Comparison of ENCODE assay signal across 17 cellular contexts in genomic region chr2:239216251-239216613, GRCh38.
DNase-seq lines count a peak whose midpoint lies in the region; ATAC-seq and TF ChIP-seq lines count a peak whose summit lies in the region.
"Had no signal": no experiment of that assay in that cellular context is flagged by ENCODE, and none has a peak within 500 bp of the region (broad histone marks: within the 10 kb centered on the region; RNA-seq: fewer than 3 reads in every experiment).

No MANE protein-coding gene starts in this region.

- H3K27me3 Mint-ChIP-seq in activated T-helper 1 cell treated with anti-CD3 and anti-CD28 coated beads, Interleukin-12 subunit alpha, Interleukin-12 subunit beta, Interleukin-2, Interleukin-4 antibody, amounts not matched to agents 30 ng/mL and 10 ng/mL and 1 ng/mL, durations not matched to agents 14 hours and 24 hours and 36 hours (ENCODE audit: insufficient read depth) = no peaks in the 10 kb centered on the region
- no peaks in the 10 kb centered on the region for H3K27me3 Mint-ChIP-seq in immature natural killer cell (ENCODE audit: low read depth in 3 of 3)

- no peaks in the 10 kb centered on the region for H3K36me3 ChIP-seq in left ventricle myocardium inferior
- H3K36me3 ChIP-seq in stomach smooth muscle (ENCODE audit: control insufficient read depth in 2 of 2, insufficient read depth in 2 of 2, low read length in 2 of 2) = no peaks in the 10 kb centered on the region
- H3K36me3 ChIP-seq: ovary, thoracic aorta had no signal

- H3K4me3 ChIP-seq in left ventricle myocardium inferior (no peak overlapping the region), stomach smooth muscle (ENCODE audit: low read length in 2 of 2) (no peak overlapping the region)
- H3K4me3 ChIP-seq: ovary, thoracic aorta had no signal

- intact Hi-C loops in Right ventricle myocardium superior (cut with DNase I) = no loop called here
- intact Hi-C loops in left ventricle myocardium inferior (cut with micrococcal nuclease) = no loop called here
- intact Hi-C loops in activated T-helper 1 cell treated with anti-CD3 and anti-CD28 coated beads, Interleukin-12 subunit alpha, Interleukin-12 subunit beta, Interleukin-2, Interleukin-4 antibody, amounts not matched to agents 30 ng/mL and 10 ng/mL and 1 ng/mL, durations not matched to agents 14 hours and 24 hours and 36 hours (cut with micrococcal nuclease) = loop anchor here (1.0 to 5.0 kb wide), 10 partner anchors 11 to 185 kb away; partner anchors contain the start of gene HDAC4

- H3K4me1 Mint-ChIP-seq in activated T-helper 1 cell treated with anti-CD3 and anti-CD28 coated beads, Interleukin-12 subunit alpha, Interleukin-12 subunit beta, Interleukin-2, Interleukin-4 antibody, amounts not matched to agents 30 ng/mL and 10 ng/mL and 1 ng/mL, durations not matched to agents 14 hours and 24 hours and 36 hours (ENCODE audit: low read depth) = peaks cover 53% of the 10 kb centered on the region
- peaks cover 73 to 76% of the 10 kb centered on the region in 2 donors for H3K4me1 Mint-ChIP-seq in immature natural killer cell

- peaks cover 22% of the 10 kb centered on the region for H3K36me3 Mint-ChIP-seq in activated T-helper 1 cell treated with anti-CD3 and anti-CD28 coated beads, Interleukin-12 subunit alpha, Interleukin-12 subunit beta, Interleukin-2, Interleukin-4 antibody, amounts not matched to agents 30 ng/mL and 10 ng/mL and 1 ng/mL, durations not matched to agents 14 hours and 24 hours and 36 hours (ENCODE audit: low read depth)
- H3K36me3 Mint-ChIP-seq in immature natural killer cell = peaks cover 0 to 8% (median 0%) of the 10 kb centered on the region in 3 donors

- no peak overlapping the region for H3K9ac ChIP-seq in stomach smooth muscle (ENCODE audit: low read length in 2 of 2)

- no peaks in the 10 kb centered on the region for H3K9me3 ChIP-seq in left ventricle myocardium inferior (replicated peaks)
- H3K9me3 ChIP-seq in stomach smooth muscle (ENCODE audit: control insufficient read depth in 2 of 2, low read length in 2 of 2) = no peaks in the 10 kb centered on the region
- H3K9me3 ChIP-seq: ovary, thoracic aorta had no signal

- H3K9me3 Mint-ChIP-seq in activated T-helper 1 cell treated with anti-CD3 and anti-CD28 coated beads, Interleukin-12 subunit alpha, Interleukin-12 subunit beta, Interleukin-2, Interleukin-4 antibody, amounts not matched to agents 30 ng/mL and 10 ng/mL and 1 ng/mL, durations not matched to agents 14 hours and 24 hours and 36 hours = no peaks in the 10 kb centered on the region
- no peaks in the 10 kb centered on the region for H3K9me3 Mint-ChIP-seq in immature natural killer cell
- H3K9me3 Mint-ChIP-seq: activated B cell treated with CpG ODN at 0.5 μM for 24 hours, endodermal cell, HFFc6 had no signal

- no peak for ATAC-seq in Right ventricle myocardium superior (ENCODE audit: poor library complexity)

- H3K4me1 ChIP-seq in left ventricle myocardium inferior (peaks cover 66% of the 10 kb centered on the region), stomach smooth muscle (ENCODE audit: control insufficient read depth, insufficient read depth, low read length) (peaks cover 53% of the 10 kb centered on the region)

- DNase-seq in Right ventricle myocardium superior (peak; percentile 20), left ventricle myocardium inferior (no peak), immature natural killer cell (no peak), DMS53 (lab: John Stamatoyannopoulos, UW) (no peak), NCI-H1436 treated with DMSO at 0.1 percent for 48 hours (lab: John Stamatoyannopoulos, UW) (no peak), NOMO-1 treated with dmso at 0.1 percent for 144 hours (lab: John Stamatoyannopoulos, UW; ENCODE audit: unreplicated experiment) (no peak)
- no peak for DNase-seq in activated T-helper 1 cell treated with anti-CD3 and anti-CD28 coated beads, Interleukin-12 subunit alpha, Interleukin-12 subunit beta, Interleukin-2, Interleukin-4 antibody, amounts not matched to agents 30 ng/mL and 10 ng/mL and 1 ng/mL, durations not matched to agents 14 hours and 24 hours and 36 hours (ENCODE audit: low spot score)
- DNase-seq: activated B cell treated with CpG ODN at 0.5 μM for 24 hours; endodermal cell; HFFc6; NCI-H1436; NK-92 treated with Interleukin-12 subunit alpha and Interleukin-12 subunit beta, amount 100 ng/mL, for 24 hours; RPMI8226; SW 1271 had no signal

- TF ChIP-seq CTCF in left ventricle myocardium inferior (IDR thresholded peaks at IDR 0.05; ENCODE audit: borderline replicate concordance) = no peak

- no peaks in the 10 kb centered on the region for H3K27me3 ChIP-seq in left ventricle myocardium inferior (ENCODE audit: low read depth)
- H3K27me3 ChIP-seq in stomach smooth muscle (ENCODE audit: control insufficient read depth in 1 of 2, insufficient read depth in 2 of 2, low read length in 2 of 2) = no peaks in the 10 kb centered on the region
- H3K27me3 ChIP-seq: ovary had no signal

- peak overlapping the region; percentile 76 for H3K4me3 Mint-ChIP-seq in activated T-helper 1 cell treated with anti-CD3 and anti-CD28 coated beads, Interleukin-12 subunit alpha, Interleukin-12 subunit beta, Interleukin-2, Interleukin-4 antibody, amounts not matched to agents 30 ng/mL and 10 ng/mL and 1 ng/mL, durations not matched to agents 14 hours and 24 hours and 36 hours
- peak overlapping the region; percentile 30 to 78 (median 67) for H3K4me3 Mint-ChIP-seq in immature natural killer cell
- H3K4me3 Mint-ChIP-seq: endodermal cell, HFFc6 had no signal

- H3K27ac ChIP-seq in left ventricle myocardium inferior (replicated peaks) = no peak overlapping the region
- H3K27ac ChIP-seq in stomach smooth muscle (ENCODE audit: low read length) = peak overlapping the region; percentile 55
- H3K27ac ChIP-seq: ovary had no signal

- H3K27ac Mint-ChIP-seq in activated T-helper 1 cell treated with anti-CD3 and anti-CD28 coated beads, Interleukin-12 subunit alpha, Interleukin-12 subunit beta, Interleukin-2, Interleukin-4 antibody, amounts not matched to agents 30 ng/mL and 10 ng/mL and 1 ng/mL, durations not matched to agents 14 hours and 24 hours and 36 hours = peak overlapping the region; percentile 69
- H3K27ac Mint-ChIP-seq in immature natural killer cell = peak overlapping the region in 4 of 6 donors; percentile 52 to 78 (median 61)
- H3K27ac Mint-ChIP-seq: activated B cell treated with CpG ODN at 0.5 μM for 24 hours, endodermal cell, HFFc6 had no signal
